8 cellular contexts compared by ENCODE assay signal in the genomic region with DNA sequence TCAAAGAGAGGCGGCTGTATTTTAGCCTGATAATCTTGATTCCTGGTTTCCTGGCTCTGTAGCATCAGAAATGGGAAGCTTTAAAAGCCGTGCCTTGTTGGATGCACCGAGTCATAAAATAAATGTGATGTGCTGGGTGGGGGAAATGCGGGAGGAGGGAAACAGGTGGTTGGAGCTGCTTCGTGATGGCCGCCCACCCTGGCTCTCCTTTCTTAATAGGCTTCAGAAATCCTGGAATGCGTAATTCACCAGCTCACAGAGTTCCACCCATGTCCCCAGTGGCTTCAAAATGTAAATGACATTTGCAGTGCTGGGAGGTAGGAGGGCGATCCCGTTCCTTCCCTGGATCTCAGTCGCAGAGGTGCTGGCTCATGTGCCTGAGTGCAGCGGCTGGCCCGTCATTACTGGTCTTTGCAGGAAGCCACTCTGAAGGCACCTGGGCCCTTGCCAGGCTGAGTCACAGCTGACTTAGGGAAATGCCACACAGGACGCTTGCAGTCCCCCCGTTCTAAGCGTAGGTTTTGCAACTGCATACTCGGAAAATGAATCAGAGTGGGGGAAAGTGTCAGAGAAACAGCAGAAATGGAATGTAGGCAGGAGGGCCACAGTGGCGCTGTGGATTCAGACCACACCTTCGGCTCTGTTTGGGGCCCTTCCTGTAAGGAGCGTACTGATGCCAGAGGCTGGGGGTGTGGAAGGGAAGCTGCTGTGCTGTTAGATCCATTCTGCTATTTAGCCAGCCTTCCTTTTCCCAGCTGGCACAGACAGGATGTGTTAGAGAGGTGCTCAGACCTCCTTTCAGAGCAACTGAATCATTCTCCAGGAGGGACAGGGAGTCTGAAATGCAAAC. TPM values are rescaled to one million over a fixed set of nuclear protein-coding genes. Genes with fewer than 3 reads are reported as not detected.
DNase-seq lines count a peak whose midpoint lies in the region; ATAC-seq and TF ChIP-seq lines count a peak whose summit lies in the region.

No MANE protein-coding gene starts in this region.

- no peaks in the 10 kb centered on the region for H3K36me3 ChIP-seq in KMS-11 (ENCODE audit: insufficient read depth)
- H3K36me3 ChIP-seq in adipocyte (ENCODE audit: control insufficient read depth, insufficient read depth, low read length, severe bottlenecking), result peaks cover 4% of the 10 kb centered on the region

- H2AFZ ChIP-seq in KMS-11 (ENCODE audit: low read depth), result no peak overlapping the region

- H3K4me1 ChIP-seq in KMS-11 (ENCODE audit: low read depth, poor library complexity, severe bottlenecking) (peaks cover 92% of the 10 kb centered on the region), adipocyte (ENCODE audit: control insufficient read depth, insufficient read depth, low read length) (peaks cover 72% of the 10 kb centered on the region)

- no peaks in the 10 kb centered on the region for H3K9me3 ChIP-seq in adipocyte (ENCODE audit: control insufficient read depth, low read length)

- peak overlapping the region; percentile 97 for H3K4me2 ChIP-seq in KMS-11

- H3K27me3 ChIP-seq in KMS-11 (ENCODE audit: insufficient read depth, low read depth), result no peaks in the 10 kb centered on the region
- H3K27me3 ChIP-seq in adipocyte (replicated peaks; ENCODE audit: control insufficient read depth, insufficient read depth, low read length), result no peaks in the 10 kb centered on the region

- H4K20me1 ChIP-seq in KMS-11 (ENCODE audit: insufficient read depth), result no peaks in the 10 kb centered on the region

- intact Hi-C loops in left cardiac atrium (cut with DNase I), result loop anchor here in 1 of 2 donors (10.0 kb wide), 1 partner anchor 110 kb away; no protein-coding TSS in a partner anchor

- peaks cover 100% of the 10 kb centered on the region for H3K79me2 ChIP-seq in KMS-11 (ENCODE audit: insufficient read depth, low read depth)

- H3K9ac ChIP-seq in KMS-11 (peak overlapping the region; percentile 39), adipocyte (ENCODE audit: low read length) (peak overlapping the region; percentile 78)

- H3K4me3 ChIP-seq in KMS-11 (IDR thresholded peaks at IDR 0.05; ENCODE audit: insufficient read depth, low read depth, low read length) (peak overlapping the region; percentile 16), adipocyte (ENCODE audit: low read length) (peak overlapping the region; percentile 54), retinal pigment epithelial cell (ENCODE audit: low read length) (peak overlapping the region; percentile 22)

- H3K27ac ChIP-seq in KMS-11, result peak overlapping the region; percentile 79

- DNase-seq in COR-L47 (lab: John Stamatoyannopoulos, UW) (peak; percentile 81), SKM-1 (lab: John Stamatoyannopoulos, UW; ENCODE audit: unreplicated experiment) (peak; percentile 53), adipocyte (ENCODE audit: low read depth) (peak; percentile 98), left cardiac atrium (peak; percentile 99), retinal pigment epithelial cell (ENCODE audit: low read depth) (peak; percentile 99), OCI-M2 (lab: John Stamatoyannopoulos, UW; ENCODE audit: unreplicated experiment) (no peak)

- TF ChIP-seq CTCF in KMS-11 (conservative IDR thresholded peaks at IDR 0.05; ENCODE audit: low read depth, low read length) (no peak), retinal pigment epithelial cell (conservative IDR thresholded peaks at IDR 0.05; ENCODE audit: low read depth, low read length) (peak; percentile 3)

- ATAC-seq in GM21390 (IDR thresholded peaks at IDR 0.05; ENCODE audit: unreplicated experiment), result peak; percentile 44
- peak; percentile 87 to 93 for ATAC-seq in left cardiac atrium

RNA-seq across cellular contexts. Expression of a gene that starts 37.6 kb away (rescaled TPM):
- total RNA-seq in left cardiac atrium, result 10 to 100 TPM; 36.8 to 50.7 TPM
